Comparison of ENCODE assay signal across 9 cellular contexts in the genomic region with DNA sequence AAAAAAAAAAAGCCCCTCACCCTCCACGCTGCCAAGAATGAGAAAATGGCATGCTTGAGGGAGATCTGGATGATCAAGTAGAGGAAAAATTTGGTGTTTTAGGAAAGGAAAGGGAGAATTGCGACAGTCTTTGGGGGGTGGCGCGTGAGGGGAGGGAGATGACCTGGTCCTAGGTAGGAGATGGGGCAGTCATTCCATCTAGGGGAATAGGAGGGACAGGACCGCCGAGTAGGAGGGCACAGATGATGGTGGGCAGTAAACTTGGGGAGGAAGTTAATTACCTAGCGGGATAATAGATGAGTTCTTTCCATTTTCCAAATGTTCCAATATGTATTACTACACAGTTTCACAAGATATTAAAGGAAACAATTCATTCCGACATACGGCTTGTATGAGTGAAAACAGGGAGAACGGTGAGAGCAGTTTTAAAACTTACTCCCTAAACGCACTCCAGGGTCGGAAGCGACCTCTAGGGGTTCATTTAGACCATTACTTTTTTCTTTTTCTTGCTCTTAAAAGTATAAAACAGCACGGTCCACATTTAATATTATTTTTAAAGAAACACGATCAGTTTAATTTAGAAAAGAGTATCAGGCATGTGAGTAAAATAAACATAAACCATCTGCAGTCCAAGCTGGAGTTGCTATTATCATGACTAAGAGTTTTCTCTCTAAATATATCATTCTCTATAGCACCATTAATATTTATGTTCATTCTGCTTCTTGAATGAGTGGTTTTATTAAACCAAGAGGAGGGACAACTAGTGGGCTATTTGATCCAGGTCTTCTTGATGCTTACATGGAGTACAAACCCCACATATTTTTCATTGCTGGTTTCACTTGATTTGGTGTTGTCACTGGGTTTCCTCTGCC. TPM values are rescaled to one million over a fixed set of nuclear protein-coding genes. Genes with fewer than 3 reads are reported as not detected.
DNase-seq lines count a peak whose midpoint lies in the region; ATAC-seq and TF ChIP-seq lines count a peak whose summit lies in the region.
"Had no signal": no experiment of that assay in that cellular context is flagged by ENCODE, and none has a peak within 500 bp of the region (broad histone marks: within the 10 kb centered on the region; RNA-seq: fewer than 3 reads in every experiment).

No MANE protein-coding gene starts in this region.

- H3K27me3 ChIP-seq in BJ (ENCODE audit: control insufficient read depth, insufficient read depth, low read length) (peaks cover 5% of the 10 kb centered on the region; the same call in 1 of the 2 replicates), iPS-20b (ENCODE audit: insufficient read depth, low read length) (peaks cover 14% of the 10 kb centered on the region; the same call in 1 of the 2 replicates)

- H3K4me3 ChIP-seq in BJ (ENCODE audit: low read depth, low read length), result 0 out of 2 replicates have a peak overlapping the region, but pooled peaks have one; percentile 6
- peak overlapping the region; percentile 65 for H3K4me3 ChIP-seq in iPS-20b (ENCODE audit: low read length)
- H3K4me3 ChIP-seq: SJSA1 had no signal

- peaks cover 8% of the 10 kb centered on the region for H3K4me1 ChIP-seq in iPS-20b (ENCODE audit: insufficient read depth, low read length)

- peak; percentile 73 for TF ChIP-seq CTCF in BJ (IDR thresholded peaks at IDR 0.05; ENCODE audit: insufficient read depth, low read depth, low read length)
- peak; percentile 57 for TF ChIP-seq CTCF in GM12874 (IDR thresholded peaks at IDR 0.05; ENCODE audit: insufficient read depth, low read depth, low read length)

- H3K9ac ChIP-seq in iPS-20b (ENCODE audit: low read depth, low read length), result no peak overlapping the region

- DNase-seq in BJ (ENCODE audit: low read depth) (no peak), NCI-H524 (lab: John Stamatoyannopoulos, UW) (peak; percentile 47 to 66), 8988T (no peak), HPDE6-E6E7 (ENCODE audit: extremely low spot score) (no peak)
- DNase-seq in activated naive CD8-positive, alpha-beta T cell treated with anti-CD3 and anti-CD28 coated beads, Interleukin-2, amount 10 ng/mL, durations not matched to agents 7 days and 5 days, result no peak

- POLR2A ChIA-PET in BJ (lab: Charles Lee), result no interaction called here
- POLR2A ChIA-PET in activated naive CD8-positive, alpha-beta T cell treated with anti-CD3 and anti-CD28 coated beads, Interleukin-2, amount 10 ng/mL, durations not matched to agents 7 days and 5 days (lab: Charles Lee), result interaction anchor here (0.7 kb wide), 1 partner anchor 27 kb away, joined by 3 read pairs; no protein-coding TSS in a partner anchor

- H3K9me3 Mint-ChIP-seq in activated naive CD8-positive, alpha-beta T cell treated with anti-CD3 and anti-CD28 coated beads, Interleukin-2, amount 10 ng/mL, durations not matched to agents 7 days and 5 days, result no peaks in the 10 kb centered on the region
- no peaks in the 10 kb centered on the region for H3K9me3 Mint-ChIP-seq in stimulated activated memory B cell treated with anti-CD40 and anti-IgM and Interleukin-4, amounts not matched to agents 10 μg/mL and 1 μg/mL and 100 μg/mL, for 72 hours

- H3K27me3 Mint-ChIP-seq in activated naive CD8-positive, alpha-beta T cell treated with anti-CD3 and anti-CD28 coated beads, Interleukin-2, amount 10 ng/mL, durations not matched to agents 7 days and 5 days, result peaks cover 22% of the 10 kb centered on the region
- peaks cover 14% of the 10 kb centered on the region for H3K27me3 Mint-ChIP-seq in stimulated activated memory B cell treated with anti-CD40 and anti-IgM and Interleukin-4, amounts not matched to agents 10 μg/mL and 1 μg/mL and 100 μg/mL, for 72 hours

- CTCF ChIA-PET in BJ (lab: Yijun Ruan, JAX), result interaction anchor here (0.8 to 2.5 kb wide), 8 partner anchors 9 to 183 kb away, joined by 3 to 14 read pairs (median 4); no protein-coding TSS in a partner anchor

- H3K27ac Mint-ChIP-seq in activated naive CD8-positive, alpha-beta T cell treated with anti-CD3 and anti-CD28 coated beads, Interleukin-2, amount 10 ng/mL, durations not matched to agents 7 days and 5 days, result no peak overlapping the region
- peak overlapping the region; percentile 42 for H3K27ac Mint-ChIP-seq in stimulated activated memory B cell treated with anti-CD40 and anti-IgM and Interleukin-4, amounts not matched to agents 10 μg/mL and 1 μg/mL and 100 μg/mL, for 72 hours

- peaks cover 19% of the 10 kb centered on the region for H3K4me1 Mint-ChIP-seq in activated naive CD8-positive, alpha-beta T cell treated with anti-CD3 and anti-CD28 coated beads, Interleukin-2, amount 10 ng/mL, durations not matched to agents 7 days and 5 days
- H3K4me1 Mint-ChIP-seq in stimulated activated memory B cell treated with anti-CD40 and anti-IgM and Interleukin-4, amounts not matched to agents 10 μg/mL and 1 μg/mL and 100 μg/mL, for 72 hours, result peaks cover 19% of the 10 kb centered on the region

- peaks cover under 1% of the 10 kb centered on the region for H3K36me3 Mint-ChIP-seq in activated naive CD8-positive, alpha-beta T cell treated with anti-CD3 and anti-CD28 coated beads, Interleukin-2, amount 10 ng/mL, durations not matched to agents 7 days and 5 days
- H3K36me3 Mint-ChIP-seq in stimulated activated memory B cell treated with anti-CD40 and anti-IgM and Interleukin-4, amounts not matched to agents 10 μg/mL and 1 μg/mL and 100 μg/mL, for 72 hours, result no peaks in the 10 kb centered on the region

- no peaks in the 10 kb centered on the region for H3K9me3 ChIP-seq in iPS-20b (ENCODE audit: insufficient read depth, low read depth, low read length)
- H3K9me3 ChIP-seq: SJSA1 had no signal

- H3K36me3 ChIP-seq in BJ (ENCODE audit: control insufficient read depth, insufficient read depth, low read length), result no peaks in the 10 kb centered on the region
- H3K36me3 ChIP-seq in iPS-20b (ENCODE audit: insufficient read depth, low read depth, low read length), result no peaks in the 10 kb centered on the region
- H3K36me3 ChIP-seq: SJSA1 had no signal

- ATAC-seq in activated naive CD8-positive, alpha-beta T cell treated with anti-CD3 and anti-CD28 coated beads, Interleukin-2, amount 10 ng/mL, durations not matched to agents 7 days and 5 days (ENCODE audit: low read depth), result no peak
- ATAC-seq in stimulated activated memory B cell treated with anti-CD40 and anti-IgM and Interleukin-4, amounts not matched to agents 10 μg/mL and 1 μg/mL and 100 μg/mL, for 72 hours, result no peak

- no peak overlapping the region for H3K27ac ChIP-seq in iPS-20b (ENCODE audit: low read length)
- H3K27ac ChIP-seq: SJSA1 had no signal

- peak overlapping the region; percentile 48 for H3K4me3 Mint-ChIP-seq in activated naive CD8-positive, alpha-beta T cell treated with anti-CD3 and anti-CD28 coated beads, Interleukin-2, amount 10 ng/mL, durations not matched to agents 7 days and 5 days
- H3K4me3 Mint-ChIP-seq in stimulated activated memory B cell treated with anti-CD40 and anti-IgM and Interleukin-4, amounts not matched to agents 10 μg/mL and 1 μg/mL and 100 μg/mL, for 72 hours, result peak overlapping the region; percentile 60

RNA-seq across cellular contexts. Expression of a gene that starts 3.0 kb away (rescaled TPM):
- polyA plus RNA-seq in BJ (2011; rRNA removed), result 27.7 and 33.8 TPM in 2 replicates
- 36.1 and 60.8 TPM in 2 replicates for polyA minus RNA-seq in BJ (2011; rRNA and poly(A)+ RNA removed)
- 10 to 100 TPM; 15.8 to 17.8 TPM for total RNA-seq in activated naive CD8-positive, alpha-beta T cell treated with anti-CD3 and anti-CD28 coated beads, Interleukin-2, amount 10 ng/mL, durations not matched to agents 7 days and 5 days

RNA-seq across cellular contexts. Expression of a gene that starts 11.5 kb away (rescaled TPM):
- polyA plus RNA-seq in BJ (2011; rRNA removed), result 5.9 and 7.7 TPM in 2 replicates
- polyA minus RNA-seq in BJ (2011; rRNA and poly(A)+ RNA removed), result 3.1 and 4.6 TPM in 2 replicates
- total RNA-seq in activated naive CD8-positive, alpha-beta T cell treated with anti-CD3 and anti-CD28 coated beads, Interleukin-2, amount 10 ng/mL, durations not matched to agents 7 days and 5 days, result 1 to 10 TPM; 2.7 to 3.5 TPM

RNA-seq across cellular contexts. Expression of a gene that starts 41.1 kb away (rescaled TPM):
- polyA plus RNA-seq in BJ (2011; rRNA removed), result 0.15 TPM in 1 of 2 replicates, not detected in the other
- 0.21 TPM in 1 of 2 replicates, not detected in the other for polyA minus RNA-seq in BJ (2011; rRNA and poly(A)+ RNA removed)
- total RNA-seq in activated naive CD8-positive, alpha-beta T cell treated with anti-CD3 and anti-CD28 coated beads, Interleukin-2, amount 10 ng/mL, durations not matched to agents 7 days and 5 days, result not detected
- total RNA-seq: SJSA1 had no signal

Comparison
In these comparisons a context has a peak if more than half of its experiments do, and no peak if none do; other contexts are left out.
1. DNase-seq: peak in NCI-H524 (2 of 2); none in BJ (single experiment), activated naive CD8-positive, alpha-beta T cell treated with anti-CD3 and anti-CD28 coated beads, Interleukin-2, amount 10 ng/mL, durations not matched to agents 7 days and 5 days (single experiment), 8988T (single experiment) and HPDE6-E6E7 (single experiment).